ENCODE assay signal across 8 cellular contexts in genomic region chr6:122471107-122472021, GRCh38. TPM values are rescaled to one million over a fixed set of nuclear protein-coding genes. Genes with fewer than 3 reads are reported as not detected.
A peak's percentile ranks its signal among the peaks of the same experiment; 100 is the strongest.
DNase-seq lines count a peak whose midpoint lies in the region; ATAC-seq and TF ChIP-seq lines count a peak whose summit lies in the region.

SERINC1 (minus strand) TSS chr6:122471807; CDS start chr6:122471737, 70 bp downstream.

- peaks cover 0 to 14% (median 0%) of the 10 kb centered on the region in 6 donors for H3K36me3 ChIP-seq in spleen

- H3K27ac ChIP-seq in spleen = peak within 1 kb of the TSS; percentile 97 to 99 (median 98)

- peak; percentile 55 to 86 (median 64) for TF ChIP-seq POLR2A in spleen (IDR thresholded peaks at IDR 0.05)

- intact Hi-C loops in spleen (cut with DNase I; ENCODE audit: low total_unique reads) = no loop called here

- H3K4me3 ChIP-seq in spleen = peak within 1 kb of the TSS; percentile 74 to 92 (median 80)

- peak; percentile 93 for DNase-seq in AG08396 (ENCODE audit: low spot score)
- peak; percentile 93 for DNase-seq in NCI-H345 treated with DMSO at 0.1 percent for 48 hours (lab: John Stamatoyannopoulos, UW; ENCODE audit: unreplicated experiment)
- DNase-seq in activated CD4-positive, CD25-positive, alpha-beta regulatory T cell (lab: John Stamatoyannopoulos, UW) = peak; percentile 67 to 85 (median 83)
- DNase-seq in central memory CD4-positive, alpha-beta T cell = peak; percentile 91
- peak; percentile 97 for DNase-seq in inferior parietal cortex (ENCODE audit: extremely low spot score)
- peak; percentile 97 for DNase-seq in spleen

- peaks cover 23 to 56% (median 53%) of the 10 kb centered on the region in 6 donors for H3K4me1 ChIP-seq in spleen

- ATAC-seq in GM19023 (IDR thresholded peaks at IDR 0.05; ENCODE audit: unreplicated experiment) (peak; percentile 99), HG03280 (IDR thresholded peaks at IDR 0.05; ENCODE audit: unreplicated experiment) (peak; percentile 100)

- no peaks in the 10 kb centered on the region for H3K27me3 ChIP-seq in spleen (replicated peaks in 1 of 7)

- WGBS in spleen, 5 donors = 0% methylated on average over 49 of the region's 49 CpGs

- no peaks in the 10 kb centered on the region for H3K9me3 ChIP-seq in spleen

- no peak for TF ChIP-seq CTCF in spleen (IDR thresholded peaks at IDR 0.05 in 8 of 11, conservative IDR thresholded peaks at IDR 0.05 in 3 of 11)

RNA-seq across cellular contexts. Expression of gene SERINC1, which starts in this region (rescaled TPM):
- 100 to 1,000 TPM; 120 to 191 (median 162) TPM for total RNA-seq in spleen
- polyA plus RNA-seq in spleen = 10 to 100 TPM; 26.6 to 49.2 (median 44.7) TPM

Comparison
In these comparisons a context has a peak if more than half of its experiments do, and no peak if none do; other contexts are left out.
1. Peak in every context shown above with its lines: DNase-seq, ATAC-seq, H3K4me3 ChIP-seq and H3K27ac ChIP-seq.